ENCODE assay signal across 8 cellular contexts in genomic region chrX:53684415-53685192, GRCh38. TPM values are rescaled to one million over a fixed set of nuclear protein-coding genes. Genes with fewer than 3 reads are reported as not detected.
DNase-seq lines count a peak whose midpoint lies in the region; ATAC-seq and TF ChIP-seq lines count a peak whose summit lies in the region.

No MANE protein-coding gene starts in this region.

- H3K4me1 ChIP-seq in BLaER1 treated with 17β-estradiol and CSF1 and Interleukin-3, amounts not matched to agents 10 nM and 100 nM, result peaks cover 0 to 14% (median 4%) of the 10 kb centered on the region in 10 experiments; a peak in 8 of 20 replicates
- H3K4me1 ChIP-seq in SJSA1 (replicated peaks) (0 out of 2 replicates have a peak, but pooled peaks cover 4% of the 10 kb centered on the region), gastrocnemius medialis (peaks cover 0 to 22% of the 10 kb centered on the region in 2 donors)

- ATAC-seq in GM21447 (IDR thresholded peaks at IDR 0.05; ENCODE audit: unreplicated experiment) (peak; percentile 65), gastrocnemius medialis (no peak)

- DNase-seq in SJSA1 (ENCODE audit: low read depth in 1 of 2, low spot score in 2 of 2), result no peak
- no peak for DNase-seq in fibroblast of mammary gland (ENCODE audit: low read depth)
- DNase-seq in gastrocnemius medialis, result no peak
- DNase-seq in pons (ENCODE audit: low spot score), result no peak
- no peak for DNase-seq in AG08396 (ENCODE audit: low spot score)
- DNase-seq in COLO668 (lab: John Stamatoyannopoulos, UW; ENCODE audit: unreplicated experiment), result no peak

- H3K36me3 ChIP-seq in BLaER1 treated with 17β-estradiol and CSF1 and Interleukin-3, amounts not matched to agents 10 nM and 100 nM, result peaks cover 6 to 24% (median 20%) of the 10 kb centered on the region in 11 experiments; a peak in 20 of 22 replicates
- H3K36me3 ChIP-seq in SJSA1, result peaks cover 26% of the 10 kb centered on the region
- peaks cover 0 to under 1% of the 10 kb centered on the region in 2 donors for H3K36me3 ChIP-seq in gastrocnemius medialis

- peak overlapping the region; percentile 52 to 97 (median 94); a peak in 21 of 22 replicates for H3K27ac ChIP-seq in BLaER1 treated with 17β-estradiol and CSF1 and Interleukin-3, amounts not matched to agents 10 nM and 100 nM
- H3K27ac ChIP-seq in SJSA1, result peak overlapping the region; percentile 89
- peak overlapping the region; percentile 83 to 95 (median 90) for H3K27ac ChIP-seq in gastrocnemius medialis

- intact Hi-C loops in gastrocnemius medialis (cut with DNase I; ENCODE audit: low total_unique reads), result loop anchor here (1.0 to 5.0 kb wide), 3 partner anchors 242 to 498 kb away; partner anchors contain the start of genes FAM120C and PHF8

- H3K9me3 ChIP-seq in BLaER1 treated with 17β-estradiol and CSF1 and Interleukin-3, amounts not matched to agents 10 nM and 100 nM (replicated peaks in 1 of 11), result peaks cover 0 to 30% (median 10%) of the 10 kb centered on the region in 11 experiments; a peak in 10 of 22 replicates
- H3K9me3 ChIP-seq in SJSA1 (replicated peaks) (no peaks in the 10 kb centered on the region), gastrocnemius medialis (no peaks in the 10 kb centered on the region)

- peak overlapping the region; percentile 64 to 79 (median 70) for H3K4me3 ChIP-seq in BLaER1 treated with 17β-estradiol and CSF1 and Interleukin-3, amounts not matched to agents 10 nM and 100 nM
- H3K4me3 ChIP-seq in SJSA1, result peak overlapping the region; percentile 71
- peak overlapping the region; percentile 72 for H3K4me3 ChIP-seq in fibroblast of mammary gland (ENCODE audit: control insufficient read depth, low read depth, low read length)
- peak overlapping the region; percentile 58 to 86 (median 64) for H3K4me3 ChIP-seq in gastrocnemius medialis

- TF ChIP-seq CTCF in fibroblast of mammary gland (conservative IDR thresholded peaks at IDR 0.05; ENCODE audit: control insufficient read depth, insufficient read depth, low read depth, low read length) (no peak), gastrocnemius medialis (IDR thresholded peaks at IDR 0.05 in 4 of 5, conservative IDR thresholded peaks at IDR 0.05 in 1 of 5) (no peak)

- TF ChIP-seq POLR2A in gastrocnemius medialis (IDR thresholded peaks at IDR 0.05), result no peak

- H4K20me1 ChIP-seq in BLaER1 treated with 17β-estradiol and CSF1 and Interleukin-3, amounts not matched to agents 10 nM and 100 nM, result peaks cover 16 to 36% (median 33%) of the 10 kb centered on the region in 11 experiments; a peak in 20 of 22 replicates

- H3K27me3 ChIP-seq in BLaER1 treated with 17β-estradiol and CSF1 and Interleukin-3, amounts not matched to agents 10 nM and 100 nM, result peaks cover 0 to 29% (median 17%) of the 10 kb centered on the region in 11 experiments; a peak in 18 of 22 replicates
- no peaks in the 10 kb centered on the region for H3K27me3 ChIP-seq in SJSA1 (replicated peaks)
- H3K27me3 ChIP-seq in gastrocnemius medialis, result no peaks in the 10 kb centered on the region

- peak overlapping the region; percentile 63 to 85 (median 78) for H3K4me2 ChIP-seq in BLaER1 treated with 17β-estradiol and CSF1 and Interleukin-3, amounts not matched to agents 10 nM and 100 nM

- in situ Hi-C loops in gastrocnemius medialis (cut with MboI; ENCODE audit: low sequenced_read_pairs in 4 of 4), result no loop called here

- peak overlapping the region; percentile 85 to 97 (median 95) for H3K9ac ChIP-seq in BLaER1 treated with 17β-estradiol and CSF1 and Interleukin-3, amounts not matched to agents 10 nM and 100 nM

RNA-seq across cellular contexts. Expression of gene HUWE1, which starts 1.9 kb away (rescaled TPM):
- total RNA-seq in SJSA1 (2014; rRNA removed; shearing (Covaris generic)), result 34.8 and 57.0 TPM in 2 replicates
- 100 to 1,000 TPM in 3 of 4 donors, 10 to 100 TPM in 1; 99.7 to 173 (median 142) TPM for total RNA-seq in gastrocnemius medialis
